ENCODE assay signal across 25 cellular contexts in genomic region chr3:96449341-96449740, GRCh38.
"Had no signal": no experiment of that assay in that cellular context is flagged by ENCODE, and none has a peak within 500 bp of the region (broad histone marks: within the 10 kb centered on the region; RNA-seq: fewer than 3 reads in every experiment).

No MANE protein-coding gene starts in this region.

- DNase-seq: activated B cell treated with CpG ODN at 0.5 μM for 24 hours; activated CD4-positive, alpha-beta T cell treated with anti-CD3 and anti-CD28 coated beads, Interleukin-2, amount 50 U/mL, for 1 hour; activated CD8-positive, alpha-beta memory T cell treated with anti-CD3 and anti-CD28 coated beads, Interleukin-2, amount 10 ng/mL, durations not matched to agents 7 days and 5 days; activated CD8-positive, alpha-beta T cell treated with anti-CD3 and anti-CD28 coated beads, Interleukin-2, amount 10 ng/mL, durations not matched to agents 7 days and 5 days; activated naive CD4-positive, alpha-beta T cell; activated T-cell treated with anti-CD3 and anti-CD28 coated beads, Interleukin-2, amount 50 U/mL, for 72 hours; effector CD4-positive, alpha-beta T cell; erythroblast; gastrocnemius medialis; glutamatergic neuron; islet precursor cell; left ventricle myocardium inferior; natural killer cell; sigmoid colon; stimulated activated CD4-positive, alpha-beta T cell treated with anti-CD3 and anti-CD28 coated beads, Interleukin-4, amount 100 ng/mL, for 24 hours; stimulated activated CD8-positive, alpha-beta memory T cell treated with anti-CD3 and anti-CD28 coated beads, Interleukin-4, amount 100 ng/mL, for 48 hours; stomach; T-helper 2 cell; thyroid gland; upper lobe of left lung had no signal

- H3K27ac ChIP-seq: gastrocnemius medialis, left ventricle myocardium inferior, neutrophil, sigmoid colon, stomach, thyroid gland, upper lobe of left lung, vagina had no signal

- H3K4me1 Mint-ChIP-seq: activated B cell treated with CpG ODN at 0.5 μM for 24 hours; activated CD8-positive, alpha-beta memory T cell treated with anti-CD3 and anti-CD28 coated beads, Interleukin-2, amount 10 ng/mL, durations not matched to agents 7 days and 5 days; natural killer cell; stimulated activated memory B cell treated with anti-CD40 and anti-IgM and Interleukin-4, amounts not matched to agents 10 μg/mL and 1 μg/mL and 100 μg/mL, for 72 hours had no signal

- H3K27ac Mint-ChIP-seq: activated B cell treated with CpG ODN at 0.5 μM for 24 hours; activated CD8-positive, alpha-beta memory T cell treated with anti-CD3 and anti-CD28 coated beads, Interleukin-2, amount 10 ng/mL, durations not matched to agents 7 days and 5 days; activated CD8-positive, alpha-beta T cell treated with anti-CD3 and anti-CD28 coated beads, Interleukin-2, amount 10 ng/mL, durations not matched to agents 7 days and 5 days; activated naive CD4-positive, alpha-beta T cell treated with anti-CD3 and anti-CD28 coated beads, Interleukin-2, amount 50 U/mL, for 72 hours; activated T-cell treated with anti-CD3 and anti-CD28 coated beads, Interleukin-2, amount 50 U/mL, for 72 hours; natural killer cell; stimulated activated memory B cell treated with anti-CD40 and anti-IgM and Interleukin-4, amounts not matched to agents 10 μg/mL and 1 μg/mL and 100 μg/mL, for 72 hours had no signal

- H3K36me3 ChIP-seq: gastrocnemius medialis, left ventricle myocardium inferior, neutrophil, sigmoid colon, stomach, thyroid gland, upper lobe of left lung, vagina had no signal

- H3K4me3 Mint-ChIP-seq: activated B cell treated with CpG ODN at 0.5 μM for 24 hours; activated CD8-positive, alpha-beta memory T cell treated with anti-CD3 and anti-CD28 coated beads, Interleukin-2, amount 10 ng/mL, durations not matched to agents 7 days and 5 days; activated CD8-positive, alpha-beta T cell treated with anti-CD3 and anti-CD28 coated beads, Interleukin-2, amount 10 ng/mL, durations not matched to agents 7 days and 5 days; activated T-cell treated with anti-CD3 and anti-CD28 coated beads, Interleukin-2, amount 50 U/mL, for 72 hours; natural killer cell; stimulated activated memory B cell treated with anti-CD40 and anti-IgM and Interleukin-4, amounts not matched to agents 10 μg/mL and 1 μg/mL and 100 μg/mL, for 72 hours had no signal

- H3K27me3 ChIP-seq: gastrocnemius medialis, neutrophil, sigmoid colon, stomach, thyroid gland, upper lobe of left lung, vagina had no signal

- H3K36me3 Mint-ChIP-seq: activated CD8-positive, alpha-beta memory T cell treated with anti-CD3 and anti-CD28 coated beads, Interleukin-2, amount 10 ng/mL, durations not matched to agents 7 days and 5 days; activated naive CD4-positive, alpha-beta T cell treated with anti-CD3 and anti-CD28 coated beads, Interleukin-2, amount 50 U/mL, for 72 hours; stimulated activated memory B cell treated with anti-CD40 and anti-IgM and Interleukin-4, amounts not matched to agents 10 μg/mL and 1 μg/mL and 100 μg/mL, for 72 hours had no signal

- H3K4me1 ChIP-seq: gastrocnemius medialis, left ventricle myocardium inferior, sigmoid colon, stomach, thyroid gland, upper lobe of left lung, vagina had no signal

- H3K9me3 ChIP-seq: gastrocnemius medialis, left ventricle myocardium inferior, neutrophil, sigmoid colon, stomach, thyroid gland, upper lobe of left lung, vagina had no signal

- H3K4me3 ChIP-seq: gastrocnemius medialis, left ventricle myocardium inferior, lung, sigmoid colon, stomach, thyroid gland, upper lobe of left lung, vagina had no signal

- H3K27me3 Mint-ChIP-seq: activated B cell treated with CpG ODN at 0.5 μM for 24 hours; activated CD8-positive, alpha-beta memory T cell treated with anti-CD3 and anti-CD28 coated beads, Interleukin-2, amount 10 ng/mL, durations not matched to agents 7 days and 5 days; stimulated activated memory B cell treated with anti-CD40 and anti-IgM and Interleukin-4, amounts not matched to agents 10 μg/mL and 1 μg/mL and 100 μg/mL, for 72 hours had no signal
